8 cellular contexts compared by ENCODE assay signal in genomic region chr10:118045154-118045841, GRCh38. TPM values are rescaled to one million over a fixed set of nuclear protein-coding genes. Genes with fewer than 3 reads are reported as not detected.
DNase-seq lines count a peak whose midpoint lies in the region; ATAC-seq and TF ChIP-seq lines count a peak whose summit lies in the region.

No MANE protein-coding gene starts in this region.

- peaks cover 2% of the 10 kb centered on the region for H3K36me3 Mint-ChIP-seq in activated naive CD4-positive, alpha-beta T cell treated with anti-CD3 and anti-CD28 coated beads, Interleukin-2, amount 10 ng/mL, durations not matched to agents 7 days and 5 days

- H3K27ac ChIP-seq in layer of hippocampus (ENCODE audit: low read depth, low read length) (peak overlapping the region; percentile 91), transverse colon (peak overlapping the region; percentile 89 to 96 (median 95))

- H3K4me1 ChIP-seq in adipocyte (ENCODE audit: control insufficient read depth, insufficient read depth, low read length) (peaks cover 40% of the 10 kb centered on the region), transverse colon (peaks cover 5 to 50% (median 13%) of the 10 kb centered on the region in 4 donors)

- intact Hi-C loops in transverse colon (cut with DNase I; ENCODE audit: low total_unique reads), result no loop called here

- H3K4me3 ChIP-seq in adipocyte (ENCODE audit: low read length) (peak overlapping the region; percentile 92), transverse colon (peak overlapping the region in 3 of 4 donors; percentile 79 to 84 (median 82))

- ATAC-seq in esophagus mucosa (no peak), HG03457 (IDR thresholded peaks at IDR 0.05; ENCODE audit: unreplicated experiment) (no peak)

- in situ Hi-C loops in transverse colon (cut with MboI; ENCODE audit: low pct_ligation_motif_present in 1 of 4, low pct_unique_long_range_greater_than_20kb in 1 of 4, low sequenced_read_pairs in 3 of 4), result no loop called here

- H3K36me3 ChIP-seq in adipocyte (ENCODE audit: control insufficient read depth, insufficient read depth, low read length, severe bottlenecking) (no peaks in the 10 kb centered on the region), transverse colon (no peaks in the 10 kb centered on the region)

- TF ChIP-seq POLR2A in transverse colon (IDR thresholded peaks at IDR 0.05), result no peak

- peak overlapping the region; percentile 81 for H3K27ac Mint-ChIP-seq in activated naive CD4-positive, alpha-beta T cell treated with anti-CD3 and anti-CD28 coated beads, Interleukin-2, amount 10 ng/mL, durations not matched to agents 7 days and 5 days

- no peak for TF ChIP-seq EP300 in transverse colon (IDR thresholded peaks at IDR 0.05; ENCODE audit: low read depth)

- peak overlapping the region; percentile 86 for H3K4me3 Mint-ChIP-seq in activated naive CD4-positive, alpha-beta T cell treated with anti-CD3 and anti-CD28 coated beads, Interleukin-2, amount 10 ng/mL, durations not matched to agents 7 days and 5 days

- CTCF ChIA-PET in activated naive CD4-positive, alpha-beta T cell treated with anti-CD3 and anti-CD28 coated beads, Interleukin-2, amount 10 ng/mL, durations not matched to agents 7 days and 5 days (lab: Charles Lee), result interaction anchor here (0.6 kb wide), 1 partner anchor 687 kb away, joined by 3 read pairs; no protein-coding TSS in a partner anchor

- DNase-seq in activated naive CD4-positive, alpha-beta T cell treated with anti-CD3 and anti-CD28 coated beads, Interleukin-2, amount 10 ng/mL, durations not matched to agents 7 days and 5 days, result no peak
- no peak for DNase-seq in activated naive CD4-positive, alpha-beta T cell treated with Interleukin-2 at 50 U/mL for 16 hours
- DNase-seq in adipocyte (ENCODE audit: low read depth) (no peak), transverse colon (no peak), A172 (ENCODE audit: low spot score) (no peak)

- no peaks in the 10 kb centered on the region for H3K27me3 ChIP-seq in adipocyte (replicated peaks; ENCODE audit: control insufficient read depth, insufficient read depth, low read length)
- H3K27me3 ChIP-seq in layer of hippocampus (ENCODE audit: control insufficient read depth, insufficient read depth, low read length), result no peaks in the 10 kb centered on the region
- H3K27me3 ChIP-seq in transverse colon, result no peaks in the 10 kb centered on the region

- H3K27me3 Mint-ChIP-seq in activated naive CD4-positive, alpha-beta T cell treated with anti-CD3 and anti-CD28 coated beads, Interleukin-2, amount 10 ng/mL, durations not matched to agents 7 days and 5 days, result no peaks in the 10 kb centered on the region

- H3K9me3 ChIP-seq in adipocyte (ENCODE audit: control insufficient read depth, low read length), result no peaks in the 10 kb centered on the region
- no peaks in the 10 kb centered on the region for H3K9me3 ChIP-seq in transverse colon

- WGBS in transverse colon (ENCODE audit: low coverage in 1 of 2), 2 donors, result 47 to 53% methylated on average over 8 of the region's 8 CpGs

- no peaks in the 10 kb centered on the region for H3K9me3 Mint-ChIP-seq in activated naive CD4-positive, alpha-beta T cell treated with anti-CD3 and anti-CD28 coated beads, Interleukin-2, amount 10 ng/mL, durations not matched to agents 7 days and 5 days

- peaks cover 45% of the 10 kb centered on the region for H3K4me1 Mint-ChIP-seq in activated naive CD4-positive, alpha-beta T cell treated with anti-CD3 and anti-CD28 coated beads, Interleukin-2, amount 10 ng/mL, durations not matched to agents 7 days and 5 days

- TF ChIP-seq CTCF in transverse colon (IDR thresholded peaks at IDR 0.05), result no peak

- peak overlapping the region; percentile 91 for H3K9ac ChIP-seq in adipocyte (ENCODE audit: low read length)

RNA-seq across cellular contexts. Expression of gene RAB11FIP2, which starts 1.4 kb away (rescaled TPM):
- total RNA-seq in transverse colon, result 10 to 100 TPM in 2 of 4 donors, 1 to 10 TPM in 2; 3.0 to 18.4 (median 9.0) TPM
- total RNA-seq in A172 (2014; rRNA removed; shearing (Covaris generic)), result 21.6 and 26.0 TPM in 2 replicates
- total RNA-seq in esophagus mucosa, result 6.2 TPM
